In the genomic region with DNA sequence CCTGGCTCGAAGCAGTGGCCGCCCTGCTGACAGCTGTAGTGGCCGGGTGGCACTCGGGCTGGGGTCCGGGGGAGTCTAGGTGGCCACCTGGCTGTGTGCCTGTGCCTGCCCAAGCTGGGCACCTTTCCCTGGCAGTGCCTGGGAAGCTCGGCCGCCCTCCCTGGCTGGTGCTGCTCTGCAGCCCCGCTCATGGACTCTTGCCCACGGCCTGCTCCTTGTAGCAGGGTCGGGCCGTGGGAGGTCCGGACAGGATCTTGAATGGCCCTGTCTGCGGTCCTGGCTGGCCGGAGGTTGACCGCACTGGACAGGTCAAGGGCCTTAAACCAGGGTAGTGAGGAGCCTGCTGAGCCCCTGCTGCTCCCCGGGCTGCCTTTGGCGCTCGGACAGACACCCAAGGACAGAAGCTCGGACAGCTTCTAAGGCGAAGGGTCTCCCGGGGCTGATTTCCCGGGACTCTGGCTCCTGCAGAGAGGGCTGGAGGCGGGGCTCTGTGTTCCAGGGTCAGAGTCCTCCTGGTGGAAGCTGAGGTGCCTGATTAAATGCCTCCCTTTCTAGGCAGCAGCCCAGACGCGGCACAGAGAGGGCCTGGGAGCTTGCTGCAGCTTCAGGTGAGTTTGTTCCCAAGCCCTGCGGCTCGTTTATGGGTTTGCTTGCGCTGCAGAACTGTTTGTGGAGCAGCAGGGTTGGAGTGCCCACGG, we compare ENCODE assay signal across 12 cellular contexts. TPM values are rescaled to one million over a fixed set of nuclear protein-coding genes. Genes with fewer than 3 reads are reported as not detected.
DNase-seq lines count a peak whose midpoint lies in the region; ATAC-seq and TF ChIP-seq lines count a peak whose summit lies in the region.
"Had no signal": no experiment of that assay in that cellular context is flagged by ENCODE, and none has a peak within 500 bp of the region (broad histone marks: within the 10 kb centered on the region; RNA-seq: fewer than 3 reads in every experiment).

No MANE protein-coding gene starts in this region.

- no peaks in the 10 kb centered on the region for H3K36me3 ChIP-seq in cardiac muscle cell
- H3K36me3 ChIP-seq in heart right ventricle = peaks cover 0 to 26% (median 0%) of the 10 kb centered on the region in 9 donors

- ATAC-seq in heart right ventricle = no peak
- peak; percentile 76 for ATAC-seq in left lobe of liver
- no peak for ATAC-seq in GM18517 (IDR thresholded peaks at IDR 0.05; ENCODE audit: unreplicated experiment)

- no peak overlapping the region for H3K4me3 ChIP-seq in cardiac muscle cell
- no peak overlapping the region for H3K4me3 ChIP-seq in heart right ventricle
- H3K4me3 ChIP-seq: upper lobe of left lung had no signal

- intact Hi-C loops in heart right ventricle (cut with DNase I) = no loop called here

- WGBS in heart right ventricle, 2 donors = 69 to 74% methylated on average over 29 of the region's 29 CpGs

- H3K27ac ChIP-seq in cardiac muscle cell = peak overlapping the region; percentile 41
- H3K27ac ChIP-seq in heart right ventricle = no peak overlapping the region
- H3K27ac ChIP-seq: upper lobe of left lung had no signal

- H3K27me3 ChIP-seq in cardiac muscle cell (no peaks in the 10 kb centered on the region), heart right ventricle (no peaks in the 10 kb centered on the region)
- H3K27me3 ChIP-seq: upper lobe of left lung had no signal

- TF ChIP-seq CTCF in cardiac muscle cell (IDR thresholded peaks at IDR 0.05; ENCODE audit: low read depth, low read length) (no peak), heart right ventricle (IDR thresholded peaks at IDR 0.05) (no peak)

- DNase-seq in cardiac muscle cell (ENCODE audit: low read depth in 1 of 2, low spot score in 1 of 2) = peak in 1 of 2 donors; percentile 51
- no peak for DNase-seq in heart right ventricle
- DNase-seq in left lobe of liver (ENCODE audit: low spot score) = peak; percentile 85
- no peak for DNase-seq in NCI-H748 (lab: John Stamatoyannopoulos, UW; ENCODE audit: unreplicated experiment)
- no peak for DNase-seq in NOMO-1 treated with DMSO at 0.1 percent for 48 hours (lab: John Stamatoyannopoulos, UW; ENCODE audit: unreplicated experiment)
- DNase-seq: activated CD4-positive, alpha-beta memory T cell treated with anti-CD3 and anti-CD28 coated beads for 36 hours; activated gamma-delta T cell; DMS79; NCI-H1930 had no signal

- H3K4me1 ChIP-seq in cardiac muscle cell (ENCODE audit: low read depth) = peaks cover 12% of the 10 kb centered on the region
- peaks cover 11 to 61% (median 32%) of the 10 kb centered on the region in 9 donors for H3K4me1 ChIP-seq in heart right ventricle

- H3K9me3 ChIP-seq in cardiac muscle cell (ENCODE audit: low read depth) (no peaks in the 10 kb centered on the region), heart right ventricle (no peaks in the 10 kb centered on the region)
- H3K9me3 ChIP-seq: upper lobe of left lung had no signal

RNA-seq across cellular contexts. Expression of gene CAPN15, which starts 6.0 kb away (rescaled TPM):
- total RNA-seq in cardiac muscle cell (58.2 and 63.3 TPM in 2 replicates), heart right ventricle (10 to 100 TPM; 11.1 to 23.4 (median 15.3) TPM), left lobe of liver (31.6 TPM)
- polyA plus RNA-seq in cardiac muscle cell (19.0 and 38.1 TPM in 2 replicates), heart right ventricle (10 to 100 TPM; 19.2 to 39.5 TPM)

RNA-seq across cellular contexts. Expression of gene PRR35, which starts 26.7 kb away (rescaled TPM):
- total RNA-seq in cardiac muscle cell (0.14 and 0.66 TPM in 2 replicates), heart right ventricle (not detected), left lobe of liver (not detected)
- polyA plus RNA-seq in cardiac muscle cell (0.40 TPM in 1 of 2 replicates, not detected in the other), heart right ventricle (not detected)
- total RNA-seq: activated CD4-positive, alpha-beta memory T cell treated with anti-CD3 and anti-CD28 coated beads for 36 hours; bronchial epithelial cell; upper lobe of left lung had no signal

RNA-seq across cellular contexts. Expression of gene NHLRC4, which starts 33.3 kb away (rescaled TPM):
- total RNA-seq in cardiac muscle cell (3.6 and 3.9 TPM in 2 replicates), heart right ventricle (under 1 TPM in 8 of 10 donors, not detected in 2; 0.12 to 0.75 (median 0.47) TPM), left lobe of liver (0.28 TPM)
- polyA plus RNA-seq in cardiac muscle cell (2.2 and 2.6 TPM in 2 replicates), heart right ventricle (under 1 TPM; 0.51 to 0.59 TPM)

RNA-seq across cellular contexts. Expression of gene PIGQ, which starts 36.2 kb away (rescaled TPM):
- total RNA-seq in cardiac muscle cell (124 and 126 TPM in 2 replicates), heart right ventricle (10 to 100 TPM; 13.7 to 26.8 (median 19.2) TPM), left lobe of liver (42.1 TPM)
- polyA plus RNA-seq in cardiac muscle cell (89.2 and 110 TPM in 2 replicates), heart right ventricle (10 to 100 TPM; 35.3 to 43.7 TPM)

RNA-seq across cellular contexts. Expression of gene RAB40C, which starts 56.3 kb away (rescaled TPM):
- 40.7 and 45.9 TPM in 2 replicates for total RNA-seq in cardiac muscle cell
- 30.8 and 36.9 TPM in 2 replicates for polyA plus RNA-seq in cardiac muscle cell
- 10 to 100 TPM in 9 of 10 donors, 1 to 10 TPM in 1; 9.1 to 16.1 (median 12.1) TPM for total RNA-seq in heart right ventricle
- polyA plus RNA-seq in heart right ventricle = 10 to 100 TPM; 19.4 to 32.0 TPM
- 15.5 TPM for total RNA-seq in left lobe of liver
